In the genomic region with DNA sequence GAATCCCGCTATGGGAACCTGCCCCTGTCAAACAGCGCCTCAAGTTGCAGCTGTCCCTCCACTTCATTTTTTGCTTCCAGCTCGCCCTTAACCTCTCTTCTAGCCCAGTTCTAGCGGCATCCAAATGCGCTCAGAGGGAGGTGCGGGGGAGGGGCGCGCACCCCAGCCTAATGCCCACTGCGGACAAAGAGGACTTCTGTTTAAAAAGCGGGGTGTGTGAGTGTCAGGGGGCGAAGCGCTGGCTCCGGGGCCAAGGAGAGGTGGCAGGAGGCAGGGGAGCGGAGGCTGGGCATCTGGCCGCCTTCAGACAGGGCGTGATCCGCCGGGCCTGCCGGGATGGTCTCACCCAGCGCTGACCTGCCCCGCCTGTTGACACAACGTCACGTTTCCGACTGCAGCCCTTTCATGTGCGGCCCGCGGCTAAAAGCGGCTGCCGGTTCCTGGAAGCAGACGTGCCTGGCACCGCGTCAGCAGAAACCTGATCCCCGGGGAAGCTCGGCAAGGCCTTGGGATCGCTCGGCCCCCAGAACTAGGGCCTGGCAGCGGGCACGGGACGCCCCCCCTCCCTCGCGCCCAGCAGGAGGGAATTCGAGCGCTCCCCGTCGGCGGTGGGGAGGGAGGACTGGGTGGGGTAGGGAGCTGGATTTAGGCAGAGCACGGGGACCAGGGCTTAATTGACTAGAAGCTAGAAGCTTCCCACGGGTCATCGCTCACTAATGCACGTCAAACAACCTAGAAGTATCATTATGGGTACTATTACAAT, we compare ENCODE assay signal across 1 cellular context.
TF ChIP-seq lines count a peak whose summit lies in the region.

No MANE protein-coding gene starts in this region.

TF ChIP-seq in HEK293, 187 proteins besides CTCF, POLR2A, EP300 and RAD21 (continued from another document and continues in another):
- TF ChIP-seq TRIM28 (IDR thresholded peaks at IDR 0.05; ENCODE audit: borderline replicate concordance, low read length) = peak; percentile 22; the same call in 1 of the 2 replicates
- TF ChIP-seq ZNF658 (tag by site-specific recombination; IDR thresholded peaks at IDR 0.05) = no peak
- peak; percentile 93 for TF ChIP-seq ZBTB20 (tag by site-specific recombination; IDR thresholded peaks at IDR 0.05)
- no peak for TF ChIP-seq ZNF654 (tag by site-specific recombination; IDR thresholded peaks at IDR 0.05; ENCODE audit: low read depth)
- TF ChIP-seq, protein P1, sequence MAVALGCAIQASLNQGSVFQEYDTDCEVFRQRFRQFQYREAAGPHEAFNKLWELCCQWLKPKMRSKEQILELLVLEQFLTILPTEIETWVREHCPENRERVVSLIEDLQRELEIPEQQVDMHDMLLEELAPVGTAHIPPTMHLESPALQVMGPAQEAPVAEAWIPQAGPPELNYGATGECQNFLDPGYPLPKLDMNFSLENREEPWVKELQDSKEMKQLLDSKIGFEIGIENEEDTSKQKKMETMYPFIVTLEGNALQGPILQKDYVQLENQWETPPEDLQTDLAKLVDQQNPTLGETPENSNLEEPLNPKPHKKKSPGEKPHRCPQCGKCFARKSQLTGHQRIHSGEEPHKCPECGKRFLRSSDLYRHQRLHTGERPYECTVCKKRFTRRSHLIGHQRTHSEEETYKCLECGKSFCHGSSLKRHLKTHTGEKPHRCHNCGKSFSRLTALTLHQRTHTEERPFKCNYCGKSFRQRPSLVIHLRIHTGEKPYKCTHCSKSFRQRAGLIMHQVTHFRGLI (tag by site-specific recombination; IDR thresholded peaks at IDR 0.05) = peak; percentile 56
- TF ChIP-seq ZNF223 (tag by site-specific recombination; IDR thresholded peaks at IDR 0.05) = no peak; the same call in 1 of the 2 replicates
- no peak for TF ChIP-seq ZNF433 (tag by site-specific recombination; IDR thresholded peaks at IDR 0.05; ENCODE audit: low read depth)
- TF ChIP-seq ZNF530 (tag by site-specific recombination; IDR thresholded peaks at IDR 0.05; ENCODE audit: low read depth) = no peak
- peak; percentile 82 for TF ChIP-seq ZNF341 (tag by site-specific recombination; IDR thresholded peaks at IDR 0.05; ENCODE audit: low read depth)
- no peak for TF ChIP-seq ZFP3 (tag by site-specific recombination; IDR thresholded peaks at IDR 0.05; ENCODE audit: low read depth)
- no peak for TF ChIP-seq ZNF426 (tag by site-specific recombination; IDR thresholded peaks at IDR 0.05)
- TF ChIP-seq ZNF514 (tag by site-specific recombination; IDR thresholded peaks at IDR 0.05) = no peak
- TF ChIP-seq OVOL3 (tag by site-specific recombination; IDR thresholded peaks at IDR 0.05) = peak; percentile 82; the same call in 1 of the 2 replicates
- peak; percentile 96 for TF ChIP-seq BCL11A (tag by site-specific recombination; IDR thresholded peaks at IDR 0.05; ENCODE audit: low read depth)
- TF ChIP-seq HOXC10 (CRISPR knock-in tag; IDR thresholded peaks at IDR 0.05) = 0 out of 2 replicates have a peak, but pooled peaks have one; percentile 15
- TF ChIP-seq ZNF629 (tag by site-specific recombination; IDR thresholded peaks at IDR 0.05) = peak; percentile 98
- TF ChIP-seq ZBTB48 (tag by site-specific recombination; IDR thresholded peaks at IDR 0.05) = peak; percentile 97
- peak; percentile 84; the same call in 1 of the 2 replicates for TF ChIP-seq ZNF837 (tag by site-specific recombination; IDR thresholded peaks at IDR 0.05)
- no peak for TF ChIP-seq ZNF174 (tag by site-specific recombination; IDR thresholded peaks at IDR 0.05)
- peak; percentile 55; the same call in 1 of the 2 replicates for TF ChIP-seq ZNF184 (tag by site-specific recombination; IDR thresholded peaks at IDR 0.05)
- peak; percentile 95 for TF ChIP-seq ZIC2 (tag by site-specific recombination; IDR thresholded peaks at IDR 0.05)
- no peak; the same call in 1 of the 2 replicates for TF ChIP-seq MYNN (tag by site-specific recombination; IDR thresholded peaks at IDR 0.05; ENCODE audit: borderline replicate concordance)
- TF ChIP-seq ZNF335 (tag by site-specific recombination; conservative IDR thresholded peaks at IDR 0.05) = peak; percentile 72
- TF ChIP-seq, protein P2, sequence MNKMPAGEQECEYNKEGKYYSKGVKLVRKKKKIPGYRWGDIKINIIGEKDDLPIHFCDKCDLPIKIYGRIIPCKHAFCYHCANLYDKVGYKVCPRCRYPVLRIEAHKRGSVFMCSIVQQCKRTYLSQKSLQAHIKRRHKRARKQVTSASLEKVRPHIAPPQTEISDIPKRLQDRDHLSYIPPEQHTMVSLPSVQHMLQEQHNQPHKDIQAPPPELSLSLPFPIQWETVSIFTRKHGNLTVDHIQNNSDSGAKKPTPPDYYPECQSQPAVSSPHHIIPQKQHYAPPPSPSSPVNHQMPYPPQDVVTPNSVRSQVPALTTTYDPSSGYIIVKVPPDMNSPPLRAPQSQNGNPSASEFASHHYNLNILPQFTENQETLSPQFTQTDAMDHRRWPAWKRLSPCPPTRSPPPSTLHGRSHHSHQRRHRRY (tag by site-specific recombination; IDR thresholded peaks at IDR 0.05) = no peak; the same call in 1 of the 2 replicates
- peak; percentile 99; the same call in 1 of the 2 replicates for TF ChIP-seq ZNF501 (tag by site-specific recombination; IDR thresholded peaks at IDR 0.05)
- TF ChIP-seq, protein P3, sequence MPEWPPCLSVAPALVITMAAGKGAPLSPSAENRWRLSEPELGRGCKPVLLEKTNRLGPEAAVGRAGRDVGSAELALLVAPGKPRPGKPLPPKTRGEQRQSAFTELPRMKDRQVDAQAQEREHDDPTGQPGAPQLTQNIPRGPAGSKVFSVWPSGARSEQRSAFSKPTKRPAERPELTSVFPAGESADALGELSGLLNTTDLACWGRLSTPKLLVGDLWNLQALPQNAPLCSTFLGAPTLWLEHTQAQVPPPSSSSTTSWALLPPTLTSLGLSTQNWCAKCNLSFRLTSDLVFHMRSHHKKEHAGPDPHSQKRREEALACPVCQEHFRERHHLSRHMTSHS (tag by site-specific recombination; IDR thresholded peaks at IDR 0.05) = peak; percentile 74; the same call in 1 of the 2 replicates
- no peak for TF ChIP-seq ZNF701 (tag by site-specific recombination; IDR thresholded peaks at IDR 0.05)
- no peak for TF ChIP-seq ZNF830 (tag by site-specific recombination; IDR thresholded peaks at IDR 0.05; ENCODE audit: low read depth)
- peak; percentile 62; the same call in 1 of the 2 replicates for TF ChIP-seq ZNF2 (tag by site-specific recombination; IDR thresholded peaks at IDR 0.05)
- TF ChIP-seq GLI4 (tag by site-specific recombination; IDR thresholded peaks at IDR 0.05) = no peak
- peak; percentile 90 for TF ChIP-seq KLF10 (tag by site-specific recombination; IDR thresholded peaks at IDR 0.05)
- TF ChIP-seq ZNF561 (tag by site-specific recombination; IDR thresholded peaks at IDR 0.05; ENCODE audit: borderline replicate concordance) = peak; percentile 83; the same call in 1 of the 2 replicates
- TF ChIP-seq, protein P4, sequence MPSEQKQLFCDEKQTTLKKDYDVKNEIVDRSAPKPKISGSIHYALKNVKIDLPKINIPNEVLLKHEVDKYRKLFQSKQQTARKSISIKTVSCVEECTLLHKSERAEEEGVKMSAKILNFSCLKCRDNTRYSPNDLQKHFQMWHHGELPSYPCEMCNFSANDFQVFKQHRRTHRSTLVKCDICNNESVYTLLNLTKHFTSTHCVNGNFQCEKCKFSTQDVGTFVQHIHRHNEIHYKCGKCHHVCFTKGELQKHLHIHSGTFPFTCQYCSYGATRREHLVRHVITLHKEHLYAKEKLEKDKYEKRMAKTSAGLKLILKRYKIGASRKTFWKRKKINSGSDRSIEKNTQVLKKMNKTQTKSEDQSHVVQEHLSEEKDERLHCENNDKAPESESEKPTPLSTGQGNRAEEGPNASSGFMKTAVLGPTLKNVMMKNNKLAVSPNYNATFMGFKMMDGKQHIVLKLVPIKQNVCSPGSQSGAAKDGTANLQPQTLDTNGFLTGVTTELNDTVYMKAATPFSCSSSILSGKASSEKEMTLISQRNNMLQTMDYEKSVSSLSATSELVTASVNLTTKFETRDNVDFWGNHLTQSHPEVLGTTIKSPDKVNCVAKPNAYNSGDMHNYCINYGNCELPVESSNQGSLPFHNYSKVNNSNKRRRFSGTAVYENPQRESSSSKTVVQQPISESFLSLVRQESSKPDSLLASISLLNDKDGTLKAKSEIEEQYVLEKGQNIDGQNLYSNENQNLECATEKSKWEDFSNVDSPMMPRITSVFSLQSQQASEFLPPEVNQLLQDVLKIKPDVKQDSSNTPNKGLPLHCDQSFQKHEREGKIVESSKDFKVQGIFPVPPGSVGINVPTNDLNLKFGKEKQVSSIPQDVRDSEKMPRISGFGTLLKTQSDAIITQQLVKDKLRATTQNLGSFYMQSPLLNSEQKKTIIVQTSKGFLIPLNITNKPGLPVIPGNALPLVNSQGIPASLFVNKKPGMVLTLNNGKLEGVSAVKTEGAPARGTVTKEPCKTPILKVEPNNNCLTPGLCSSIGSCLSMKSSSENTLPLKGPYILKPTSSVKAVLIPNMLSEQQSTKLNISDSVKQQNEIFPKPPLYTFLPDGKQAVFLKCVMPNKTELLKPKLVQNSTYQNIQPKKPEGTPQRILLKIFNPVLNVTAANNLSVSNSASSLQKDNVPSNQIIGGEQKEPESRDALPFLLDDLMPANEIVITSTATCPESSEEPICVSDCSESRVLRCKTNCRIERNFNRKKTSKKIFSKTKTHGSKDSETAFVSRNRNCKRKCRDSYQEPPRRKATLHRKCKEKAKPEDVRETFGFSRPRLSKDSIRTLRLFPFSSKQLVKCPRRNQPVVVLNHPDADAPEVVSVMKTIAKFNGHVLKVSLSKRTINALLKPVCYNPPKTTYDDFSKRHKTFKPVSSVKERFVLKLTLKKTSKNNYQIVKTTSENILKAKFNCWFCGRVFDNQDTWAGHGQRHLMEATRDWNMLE (tag by site-specific recombination; conservative IDR thresholded peaks at IDR 0.05; ENCODE audit: low read depth) = no peak; the same call in 1 of the 2 replicates
- TF ChIP-seq ZNF138 (tag by site-specific recombination; IDR thresholded peaks at IDR 0.05; ENCODE audit: borderline replicate concordance) = no peak
- no peak for TF ChIP-seq ZNF23 (tag by site-specific recombination; IDR thresholded peaks at IDR 0.05; ENCODE audit: borderline replicate concordance)
- peak; percentile 41 for TF ChIP-seq ZNF146 (tag by site-specific recombination; IDR thresholded peaks at IDR 0.05)
- TF ChIP-seq ZNF621 (tag by site-specific recombination; IDR thresholded peaks at IDR 0.05) = no peak
- peak; percentile 99 for TF ChIP-seq IKZF3 (tag by site-specific recombination; IDR thresholded peaks at IDR 0.05)
- TF ChIP-seq ZNF544 (tag by site-specific recombination; IDR thresholded peaks at IDR 0.05) = no peak
- TF ChIP-seq ZNF610 (tag by site-specific recombination; IDR thresholded peaks at IDR 0.05; ENCODE audit: borderline replicate concordance) = peak; percentile 74; the same call in 1 of the 2 replicates
- TF ChIP-seq, protein P5, sequence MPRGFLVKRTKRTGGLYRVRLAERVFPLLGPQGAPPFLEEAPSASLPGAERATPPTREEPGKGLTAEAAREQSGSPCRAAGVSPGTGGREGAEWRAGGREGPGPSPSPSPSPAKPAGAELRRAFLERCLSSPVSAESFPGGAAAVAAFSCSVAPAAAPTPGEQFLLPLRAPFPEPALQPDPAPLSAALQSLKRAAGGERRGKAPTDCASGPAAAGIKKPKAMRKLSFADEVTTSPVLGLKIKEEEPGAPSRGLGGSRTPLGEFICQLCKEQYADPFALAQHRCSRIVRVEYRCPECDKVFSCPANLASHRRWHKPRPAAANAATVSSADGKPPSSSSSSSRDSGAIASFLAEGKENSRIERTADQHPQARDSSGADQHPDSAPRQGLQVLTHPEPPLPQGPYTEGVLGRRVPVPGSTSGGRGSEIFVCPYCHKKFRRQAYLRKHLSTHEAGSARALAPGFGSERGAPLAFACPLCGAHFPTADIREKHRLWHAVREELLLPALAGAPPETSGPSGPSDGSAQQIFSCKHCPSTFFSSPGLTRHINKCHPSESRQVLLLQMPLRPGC (tag by site-specific recombination; IDR thresholded peaks at IDR 0.05) = peak; percentile 94
- TF ChIP-seq TCF7L2 (IDR thresholded peaks at IDR 0.05; ENCODE audit: borderline replicate concordance, low read depth, low read length) = peak; percentile 100
- no peak for TF ChIP-seq SETDB1 (IDR thresholded peaks at IDR 0.05; ENCODE audit: insufficient read length, low read length)
- TF ChIP-seq GLIS2 (tag by site-specific recombination; IDR thresholded peaks at IDR 0.05) = peak; percentile 99
- TF ChIP-seq ZBTB8A (tag by site-specific recombination; IDR thresholded peaks at IDR 0.05) = peak; percentile 97
- no peak; the same call in none of the 2 replicates for TF ChIP-seq ZNF324 (tag by site-specific recombination; IDR thresholded peaks at IDR 0.05)
- TF ChIP-seq ZNF529 (tag by site-specific recombination; IDR thresholded peaks at IDR 0.05; ENCODE audit: insufficient replicate concordance) = no peak
- TF ChIP-seq, protein P6, sequence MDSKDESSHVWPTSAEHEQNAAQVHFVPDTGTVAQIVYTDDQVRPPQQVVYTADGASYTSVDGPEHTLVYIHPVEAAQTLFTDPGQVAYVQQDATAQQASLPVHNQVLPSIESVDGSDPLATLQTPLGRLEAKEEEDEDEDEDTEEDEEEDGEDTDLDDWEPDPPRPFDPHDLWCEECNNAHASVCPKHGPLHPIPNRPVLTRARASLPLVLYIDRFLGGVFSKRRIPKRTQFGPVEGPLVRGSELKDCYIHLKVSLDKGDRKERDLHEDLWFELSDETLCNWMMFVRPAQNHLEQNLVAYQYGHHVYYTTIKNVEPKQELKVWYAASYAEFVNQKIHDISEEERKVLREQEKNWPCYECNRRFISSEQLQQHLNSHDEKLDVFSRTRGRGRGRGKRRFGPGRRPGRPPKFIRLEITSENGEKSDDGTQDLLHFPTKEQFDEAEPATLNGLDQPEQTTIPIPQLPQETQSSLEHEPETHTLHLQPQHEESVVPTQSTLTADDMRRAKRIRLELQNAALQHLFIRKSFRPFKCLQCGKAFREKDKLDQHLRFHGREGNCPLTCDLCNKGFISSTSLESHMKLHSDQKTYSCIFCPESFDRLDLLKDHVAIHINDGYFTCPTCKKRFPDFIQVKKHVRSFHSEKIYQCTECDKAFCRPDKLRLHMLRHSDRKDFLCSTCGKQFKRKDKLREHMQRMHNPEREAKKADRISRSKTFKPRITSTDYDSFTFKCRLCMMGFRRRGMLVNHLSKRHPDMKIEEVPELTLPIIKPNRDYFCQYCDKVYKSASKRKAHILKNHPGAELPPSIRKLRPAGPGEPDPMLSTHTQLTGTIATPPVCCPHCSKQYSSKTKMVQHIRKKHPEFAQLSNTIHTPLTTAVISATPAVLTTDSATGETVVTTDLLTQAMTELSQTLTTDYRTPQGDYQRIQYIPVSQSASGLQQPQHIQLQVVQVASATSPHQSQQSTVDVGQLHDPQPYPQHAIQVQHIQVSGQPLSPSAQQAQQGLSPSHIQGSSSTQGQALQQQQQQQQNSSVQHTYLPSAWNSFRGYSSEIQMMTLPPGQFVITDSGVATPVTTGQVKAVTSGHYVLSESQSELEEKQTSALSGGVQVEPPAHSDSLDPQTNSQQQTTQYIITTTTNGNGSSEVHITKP (tag by site-specific recombination; IDR thresholded peaks at IDR 0.05) = peak; percentile 99
